Comparison of ENCODE assay signal across 27 cellular contexts in the genomic region with DNA sequence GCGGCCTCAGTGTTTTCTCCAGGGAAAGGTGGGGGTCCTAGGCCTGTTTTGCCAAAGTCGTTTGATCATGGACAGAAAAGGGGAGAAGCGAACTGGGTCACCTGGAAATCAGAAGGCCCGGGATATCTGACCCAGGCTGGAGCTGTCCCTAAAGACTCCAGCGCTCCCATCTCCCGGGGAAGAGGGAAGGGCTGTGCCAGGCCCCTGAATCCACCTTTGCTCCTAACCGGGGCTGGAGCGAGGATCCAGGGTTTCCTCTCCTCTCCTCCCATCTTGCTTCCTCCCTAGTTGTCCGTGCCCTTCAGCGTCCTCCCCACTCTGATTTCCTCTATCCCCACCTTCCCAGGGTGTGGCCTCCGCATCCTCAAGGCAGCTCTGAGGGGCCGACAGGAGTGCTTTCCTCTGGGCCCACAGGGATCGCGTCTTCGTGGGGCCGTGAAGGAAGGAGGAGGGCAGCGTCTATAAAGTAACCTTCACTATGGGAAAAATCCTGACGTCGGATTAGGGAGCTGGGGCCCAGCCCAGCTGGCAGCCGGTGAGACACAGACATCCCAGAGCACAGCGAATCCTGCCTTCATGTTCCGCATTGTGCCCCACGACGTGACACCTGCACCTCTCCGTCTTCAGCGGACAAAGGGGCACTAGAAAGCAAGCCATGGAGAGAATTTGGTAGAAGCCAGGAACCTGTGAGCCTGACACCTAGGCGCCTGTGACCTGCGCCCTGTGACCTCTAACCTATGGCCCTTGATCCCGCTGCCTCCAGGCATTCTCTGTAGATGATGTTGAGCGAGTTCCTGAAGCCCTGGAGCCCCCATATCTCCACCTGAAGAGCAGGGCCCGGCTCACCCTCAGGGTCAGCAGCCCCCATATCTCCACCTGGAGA.
"Had no signal": no experiment of that assay in that cellular context is flagged by ENCODE, and none has a peak within 500 bp of the region (broad histone marks: within the 10 kb centered on the region; RNA-seq: fewer than 3 reads in every experiment).

No MANE protein-coding gene starts in this region.

- ATAC-seq: activated T-helper 17 cell treated with anti-CD3 and anti-CD28 coated beads, Interleukin-2, amount 50 U/mL, for 72 hours had no signal

- H3K4me3 Mint-ChIP-seq: activated B cell treated with CpG ODN at 0.5 μM for 24 hours; activated CD4-positive, alpha-beta T cell treated with anti-CD3 and anti-CD28 coated beads, Interleukin-2, amount 10 ng/mL, durations not matched to agents 24 days and 14 days; activated naive CD4-positive, alpha-beta T cell treated with anti-CD3 and anti-CD28 coated beads, Interleukin-2, amount 10 ng/mL, durations not matched to agents 7 days and 5 days; activated naive CD8-positive, alpha-beta T cell treated with anti-CD3 and anti-CD28 coated beads for 36 hours; activated T-helper 17 cell treated with anti-CD3 and anti-CD28 coated beads, Interleukin-2, amount 50 U/mL, for 72 hours; T-helper 1 cell treated with Interleukin-12 subunit alpha and Interleukin-12 subunit beta and Interleukin-4 antibody, amounts not matched to agents 30 μg/mL and 1 μg/mL, for 36 hours had no signal

- H3K9ac ChIP-seq: SK-N-SH had no signal

- H3K36me3 Mint-ChIP-seq: activated naive CD4-positive, alpha-beta T cell treated with anti-CD3 and anti-CD28 coated beads, Interleukin-2, amount 10 ng/mL, durations not matched to agents 7 days and 5 days; activated naive CD8-positive, alpha-beta T cell treated with anti-CD3 and anti-CD28 coated beads for 36 hours had no signal

- H3K36me3 ChIP-seq: brain microvascular endothelial cell, SJCRH30 had no signal

- H3K4me1 Mint-ChIP-seq: activated B cell treated with CpG ODN at 0.5 μM for 24 hours; activated CD4-positive, alpha-beta T cell treated with anti-CD3 and anti-CD28 coated beads, Interleukin-2, amount 10 ng/mL, durations not matched to agents 24 days and 14 days; activated naive CD4-positive, alpha-beta T cell treated with anti-CD3 and anti-CD28 coated beads, Interleukin-2, amount 10 ng/mL, durations not matched to agents 7 days and 5 days; activated naive CD8-positive, alpha-beta T cell treated with anti-CD3 and anti-CD28 coated beads for 36 hours; activated T-helper 17 cell treated with anti-CD3 and anti-CD28 coated beads, Interleukin-2, amount 50 U/mL, for 72 hours had no signal

- H3K4me2 ChIP-seq: SK-N-SH had no signal

- H3K4me3 ChIP-seq: SJCRH30 had no signal

- H3K27ac Mint-ChIP-seq: activated B cell treated with CpG ODN at 0.5 μM for 24 hours; activated CD4-positive, alpha-beta T cell treated with anti-CD3 and anti-CD28 coated beads, Interleukin-2, amount 10 ng/mL, durations not matched to agents 24 days and 14 days; activated naive CD4-positive, alpha-beta T cell treated with anti-CD3 and anti-CD28 coated beads, Interleukin-2, amount 10 ng/mL, durations not matched to agents 7 days and 5 days; activated naive CD8-positive, alpha-beta T cell treated with anti-CD3 and anti-CD28 coated beads for 36 hours; activated T-helper 17 cell treated with anti-CD3 and anti-CD28 coated beads, Interleukin-2, amount 50 U/mL, for 72 hours; T-helper 1 cell treated with Interleukin-12 subunit alpha and Interleukin-12 subunit beta and Interleukin-4 antibody, amounts not matched to agents 30 μg/mL and 1 μg/mL, for 36 hours had no signal

- H3K27me3 ChIP-seq: brain microvascular endothelial cell, SJCRH30 had no signal

- H3K27me3 Mint-ChIP-seq: activated B cell treated with CpG ODN at 0.5 μM for 24 hours; activated CD4-positive, alpha-beta T cell treated with anti-CD3 and anti-CD28 coated beads, Interleukin-2, amount 10 ng/mL, durations not matched to agents 24 days and 14 days; activated naive CD4-positive, alpha-beta T cell treated with anti-CD3 and anti-CD28 coated beads, Interleukin-2, amount 10 ng/mL, durations not matched to agents 7 days and 5 days; activated naive CD8-positive, alpha-beta T cell treated with anti-CD3 and anti-CD28 coated beads for 36 hours had no signal

- H3K27ac ChIP-seq: brain microvascular endothelial cell, RWPE1, SJCRH30 had no signal

- H3K4me1 ChIP-seq: SJCRH30 had no signal

- H3K9me3 ChIP-seq: SJCRH30, SK-N-SH had no signal

- DNase-seq: activated B cell treated with CpG ODN at 0.5 μM for 24 hours; activated CD4-positive, alpha-beta T cell treated with anti-CD3 and anti-CD28 coated beads for 1 hour; activated CD4-positive, alpha-beta T cell treated with anti-CD3 and anti-CD28 coated beads, Interleukin-2, amount 10 ng/mL, durations not matched to agents 24 days and 14 days; activated CD4-positive, alpha-beta T cell treated with anti-CD3 and anti-CD28 coated beads, Interleukin-2, amount 50 U/mL, for 48 hours; activated gamma-delta T cell treated with Interleukin-2 at 50 U/mL for 16 hours; activated naive CD4-positive, alpha-beta T cell treated with anti-CD3 and anti-CD28 coated beads, Interleukin-2, amount 10 ng/mL, durations not matched to agents 7 days and 5 days; activated naive CD8-positive, alpha-beta T cell treated with anti-CD3 and anti-CD28 coated beads for 36 hours; activated T-cell treated with anti-CD3 and anti-CD28 coated beads for 4 hours; activated T-cell treated with anti-CD3 and anti-CD28 coated beads, Interleukin-2, amount 50 U/mL, for 48 hours; brain microvascular endothelial cell; Karpas-422; MM.1S; NCI-H1105 treated with DMSO at 0.1 percent for 48 hours; NCI-H1436 treated with DMSO at 0.1 percent for 48 hours; NCI-H187; NCI-H2081; NCI-H510A treated with DMSO at 0.1 percent for 48 hours; NCI-H69; NK-92 treated with Interleukin-12 subunit alpha and Interleukin-12 subunit beta, amount 100 ng/mL, for 24 hours; OCI-M1; Right ventricle myocardium superior; SJCRH30; SK-N-SH; SW 1271 had no signal
